ENCODE assay signal across 30 cellular contexts in the genomic region with DNA sequence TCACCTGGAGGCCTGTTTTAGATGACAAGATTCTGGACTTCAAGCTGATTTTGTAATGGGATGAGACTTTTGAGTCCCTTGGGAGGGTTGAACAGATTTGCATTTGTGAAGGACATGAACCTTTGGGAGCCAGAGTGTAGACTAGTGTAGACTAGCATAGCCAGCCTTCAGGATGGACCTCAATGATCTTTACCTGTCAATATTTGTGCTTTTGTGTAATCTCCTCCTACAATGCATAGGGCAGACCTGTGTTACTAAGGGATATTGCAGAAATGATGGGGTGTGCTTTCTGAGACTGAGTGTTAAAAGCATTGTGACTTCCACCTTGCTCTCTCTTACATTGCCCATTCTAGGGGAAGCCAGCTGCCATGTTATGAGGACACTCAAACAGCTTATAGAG. TPM values are rescaled to one million over a fixed set of nuclear protein-coding genes. Genes with fewer than 3 reads are reported as not detected.
"Had no signal": no experiment of that assay in that cellular context is flagged by ENCODE, and none has a peak within 500 bp of the region (broad histone marks: within the 10 kb centered on the region; RNA-seq: fewer than 3 reads in every experiment).

No MANE protein-coding gene starts in this region.

- H2AFZ ChIP-seq: neural progenitor cell, parathyroid adenoma had no signal

- H3K4me3 Mint-ChIP-seq: naive thymus-derived CD4-positive, alpha-beta T cell; natural killer cell; nephron; neural progenitor cell; stimulated activated effector memory CD8-positive, alpha-beta T cell treated with anti-CD3 and anti-CD28 coated beads, Interleukin-12 subunit alpha, Interleukin-12 subunit beta, amount 100 ng/mL, for 72 hours; stimulated activated naive CD8-positive, alpha-beta T cell treated with anti-CD3 and anti-CD28 coated beads, Interleukin-15, amount 100 ng/mL, for 72 hours; type B pancreatic cell had no signal

- H3K36me3 ChIP-seq: neural progenitor cell, ovary, suprapubic skin, tibial artery, transverse colon, upper lobe of right lung, uterus had no signal

- H3K36me3 Mint-ChIP-seq: natural killer cell, neural progenitor cell, type B pancreatic cell had no signal

- H3K27ac Mint-ChIP-seq: natural killer cell; nephron; neural progenitor cell; progenitor cell of endocrine pancreas; stimulated activated effector memory CD8-positive, alpha-beta T cell treated with anti-CD3 and anti-CD28 coated beads, Interleukin-12 subunit alpha, Interleukin-12 subunit beta, amount 100 ng/mL, for 72 hours; stimulated activated naive CD8-positive, alpha-beta T cell treated with anti-CD3 and anti-CD28 coated beads, Interleukin-15, amount 100 ng/mL, for 72 hours; type B pancreatic cell had no signal

- H3K4me1 Mint-ChIP-seq: nephron had no signal

- H3K4me1 ChIP-seq: neural progenitor cell, parathyroid adenoma, psoas muscle, suprapubic skin, testis, upper lobe of right lung, uterus had no signal

- H3K27me3 ChIP-seq: neural progenitor cell, ovary, suprapubic skin, testis, tibial artery, transverse colon, upper lobe of right lung, uterus had no signal

- H3K9me3 ChIP-seq: ovary, psoas muscle, suprapubic skin, testis, tibial artery, transverse colon, upper lobe of right lung, uterus had no signal

- ATAC-seq: naive thymus-derived CD4-positive, alpha-beta T cell; natural killer cell; psoas muscle; right cardiac atrium; sciatic nerve; stimulated activated effector memory CD8-positive, alpha-beta T cell treated with anti-CD3 and anti-CD28 coated beads, Interleukin-12 subunit alpha, Interleukin-12 subunit beta, amount 100 ng/mL, for 72 hours; stimulated activated naive CD8-positive, alpha-beta T cell treated with anti-CD3 and anti-CD28 coated beads, Interleukin-15, amount 100 ng/mL, for 72 hours; stimulated activated naive CD8-positive, alpha-beta T cell treated with anti-CD3 and anti-CD28 coated beads, Interleukin-15, Interleukin-2, amounts not matched to agents 100 U/mL and 50 U/mL, for 24 hours; upper lobe of right lung had no signal

- H3K4me3 ChIP-seq: neural progenitor cell, ovary, psoas muscle, skin epidermis, smooth muscle cell, suprapubic skin, testis, tibial artery, transverse colon, upper lobe of right lung, uterus had no signal

- DNase-seq: naive thymus-derived CD4-positive, alpha-beta T cell; natural killer cell; occipital lobe; ovary; psoas muscle; right cardiac atrium; stimulated activated CD4-positive, alpha-beta T cell treated with anti-CD3 and anti-CD28 coated beads, Interleukin-15, amount 100 ng/mL, for 24 hours; stimulated activated CD4-positive, alpha-beta T cell treated with anti-CD3 and anti-CD28 coated beads, Interleukin-2, amount 100 ng/mL, for 24 hours; stimulated activated CD4-positive, alpha-beta T cell treated with anti-CD3 and anti-CD28 coated beads, Interleukin-2, amount 100 ng/mL, for 48 hours; stimulated activated CD4-positive, alpha-beta T cell treated with anti-CD3 and anti-CD28 coated beads, Interleukin-4, amount 100 ng/mL, for 24 hours; stimulated activated naive CD4-positive, alpha-beta T cell; stimulated activated naive CD8-positive, alpha-beta T cell treated with anti-CD3 and anti-CD28 coated beads, Interleukin-15, amount 100 ng/mL, for 72 hours; stimulated activated naive CD8-positive, alpha-beta T cell treated with anti-CD3 and anti-CD28 coated beads, Interleukin-15, Interleukin-2, amounts not matched to agents 100 U/mL and 50 U/mL, for 24 hours; substantia nigra; testis; transverse colon; upper lobe of right lung; uterus had no signal

- H3K79me2 ChIP-seq: parathyroid adenoma had no signal

- H3K9me3 Mint-ChIP-seq: natural killer cell; nephron; stimulated activated effector memory CD8-positive, alpha-beta T cell treated with anti-CD3 and anti-CD28 coated beads, Interleukin-12 subunit alpha, Interleukin-12 subunit beta, amount 100 ng/mL, for 72 hours; stimulated activated naive CD8-positive, alpha-beta T cell treated with anti-CD3 and anti-CD28 coated beads, Interleukin-15, amount 100 ng/mL, for 72 hours; type B pancreatic cell had no signal

- H3K27me3 Mint-ChIP-seq: progenitor cell of endocrine pancreas, type B pancreatic cell had no signal

- H3K4me2 ChIP-seq: neural progenitor cell, smooth muscle cell had no signal

- H3K27ac ChIP-seq: neural progenitor cell, ovary, parathyroid adenoma, psoas muscle, skin epidermis, suprapubic skin, testis, transverse colon, upper lobe of right lung, uterus had no signal

RNA-seq across cellular contexts. Expression of a gene that starts 25.3 kb away (rescaled TPM):
- polyA plus RNA-seq: naive thymus-derived CD4-positive, alpha-beta T cell had no signal

RNA-seq across cellular contexts. Expression of a gene that starts 46.4 kb away (rescaled TPM):
- polyA plus RNA-seq: neural cell had no signal
